ENCODE assay signal across 9 cellular contexts in the genomic region with DNA sequence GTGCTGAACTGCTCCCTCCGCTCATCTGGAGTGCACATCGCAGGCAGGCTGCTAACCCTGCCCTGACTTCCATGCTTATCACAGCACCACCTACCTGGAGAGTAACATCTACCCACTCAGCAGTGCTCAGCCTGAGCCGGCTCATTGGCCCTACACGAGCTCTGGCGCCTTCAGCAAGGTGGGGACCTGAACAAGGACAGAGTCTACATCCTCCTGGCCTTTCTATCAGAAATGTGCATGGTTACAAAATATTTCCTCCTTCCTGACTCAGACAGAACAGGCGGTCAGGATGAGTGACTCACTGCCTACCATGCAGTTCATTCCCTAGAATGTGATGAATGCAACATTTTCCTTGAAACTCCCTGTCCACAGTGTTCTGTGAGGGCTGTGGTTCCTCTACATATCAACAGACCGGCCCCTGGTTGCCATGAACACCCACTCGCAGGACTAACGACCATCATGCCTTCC. TPM values are rescaled to one million over a fixed set of nuclear protein-coding genes. Genes with fewer than 3 reads are reported as not detected.
DNase-seq lines count a peak whose midpoint lies in the region; ATAC-seq and TF ChIP-seq lines count a peak whose summit lies in the region.
"Had no signal": no experiment of that assay in that cellular context is flagged by ENCODE, and none has a peak within 500 bp of the region (broad histone marks: within the 10 kb centered on the region; RNA-seq: fewer than 3 reads in every experiment).

No MANE protein-coding gene starts in this region.

- H3K27ac Mint-ChIP-seq in stimulated activated naive CD8-positive, alpha-beta T cell treated with anti-CD3 and anti-CD28 coated beads, Interleukin-15, amount 100 ng/mL, for 72 hours, result no peak overlapping the region

- TF ChIP-seq CTCF in breast epithelium (IDR thresholded peaks at IDR 0.05) (no peak), lower lobe of right lung (IDR thresholded peaks at IDR 0.05) (no peak)

- H3K9me3 ChIP-seq in breast epithelium (no peaks in the 10 kb centered on the region), lower lobe of right lung (no peaks in the 10 kb centered on the region)

- no peak overlapping the region for H3K4me3 Mint-ChIP-seq in stimulated activated naive CD8-positive, alpha-beta T cell treated with anti-CD3 and anti-CD28 coated beads, Interleukin-15, amount 100 ng/mL, for 72 hours

- peak overlapping the region; percentile 83 to 91 for H3K27ac ChIP-seq in breast epithelium
- H3K27ac ChIP-seq in lower lobe of right lung, result peak overlapping the region; percentile 74

- no peaks in the 10 kb centered on the region for H3K36me3 ChIP-seq in breast epithelium
- H3K36me3 ChIP-seq in lower lobe of right lung, result peaks cover 17% of the 10 kb centered on the region

- H3K4me3 ChIP-seq in breast epithelium, result peak overlapping the region in 1 of 3 donors; percentile 7
- H3K4me3 ChIP-seq in lower lobe of right lung, result no peak overlapping the region

- H3K4me1 Mint-ChIP-seq in stimulated activated naive CD8-positive, alpha-beta T cell treated with anti-CD3 and anti-CD28 coated beads, Interleukin-15, amount 100 ng/mL, for 72 hours, result peaks cover 20% of the 10 kb centered on the region

- H3K27me3 Mint-ChIP-seq in stimulated activated naive CD8-positive, alpha-beta T cell treated with anti-CD3 and anti-CD28 coated beads, Interleukin-15, amount 100 ng/mL, for 72 hours, result no peaks in the 10 kb centered on the region

- H3K9me3 Mint-ChIP-seq in stimulated activated naive CD8-positive, alpha-beta T cell treated with anti-CD3 and anti-CD28 coated beads, Interleukin-15, amount 100 ng/mL, for 72 hours, result no peaks in the 10 kb centered on the region

- DNase-seq in stimulated activated naive CD8-positive, alpha-beta T cell treated with anti-CD3 and anti-CD28 coated beads, Interleukin-15, Interleukin-2, amounts not matched to agents 100 U/mL and 50 U/mL, for 24 hours, result no peak
- DNase-seq in stimulated activated naive CD8-positive, alpha-beta T cell treated with anti-CD3 and anti-CD28 coated beads, Interleukin-15, amount 100 ng/mL, for 72 hours, result no peak
- peak in 1 of 2 donors; percentile 48 for DNase-seq in breast epithelium (ENCODE audit: low spot score in 2 of 2)
- peak; percentile 68 for DNase-seq in lower lobe of right lung
- no peak for DNase-seq in NCI-H2227 treated with DMSO at 0.1 percent for 48 hours (lab: John Stamatoyannopoulos, UW)
- DNase-seq: stimulated activated CD4-positive, alpha-beta T cell treated with anti-CD3 and anti-CD28 coated beads, Interleukin-2, amount 100 ng/mL, for 48 hours had no signal

- H3K4me1 ChIP-seq in breast epithelium (peaks cover 7 to 22% of the 10 kb centered on the region in 2 donors), lower lobe of right lung (peaks cover 53% of the 10 kb centered on the region)

- ATAC-seq in stimulated activated naive CD8-positive, alpha-beta T cell treated with anti-CD3 and anti-CD28 coated beads, Interleukin-15, Interleukin-2, amounts not matched to agents 100 U/mL and 50 U/mL, for 24 hours, result peak; percentile 67
- ATAC-seq in stimulated activated naive CD8-positive, alpha-beta T cell treated with anti-CD3 and anti-CD28 coated beads, Interleukin-15, amount 100 ng/mL, for 72 hours, result no peak
- ATAC-seq in lower lobe of right lung, result peak; percentile 64 to 84
- no peak for ATAC-seq in HG03095 (IDR thresholded peaks at IDR 0.05; ENCODE audit: unreplicated experiment)
- no peak for ATAC-seq in HG02623 (IDR thresholded peaks at IDR 0.05; ENCODE audit: unreplicated experiment)
- ATAC-seq in GM19463 (IDR thresholded peaks at IDR 0.05; ENCODE audit: unreplicated experiment), result no peak

- no peak for TF ChIP-seq POLR2A in breast epithelium (IDR thresholded peaks at IDR 0.05)

- H3K27me3 ChIP-seq in breast epithelium (no peaks in the 10 kb centered on the region), lower lobe of right lung (ENCODE audit: low read depth) (no peaks in the 10 kb centered on the region)

- intact Hi-C loops in breast epithelium (cut with DNase I; ENCODE audit: low total_unique reads) (no loop called here), lower lobe of right lung (cut with DNase I) (no loop called here)

RNA-seq across cellular contexts. Expression of gene C11orf58, which starts 53.1 kb away (rescaled TPM):
- total RNA-seq in breast epithelium (100 to 1,000 TPM; 183 to 207 (median 197) TPM), lower lobe of right lung (104 TPM)

Comparison
In these comparisons a context has a peak if more than half of its experiments do, and no peak if none do; other contexts are left out.
1. ATAC-seq: peak in stimulated activated naive CD8-positive, alpha-beta T cell treated with anti-CD3 and anti-CD28 coated beads, Interleukin-15, Interleukin-2, amounts not matched to agents 100 U/mL and 50 U/mL, for 24 hours (single experiment) and lower lobe of right lung (2 of 2); none in stimulated activated naive CD8-positive, alpha-beta T cell treated with anti-CD3 and anti-CD28 coated beads, Interleukin-15, amount 100 ng/mL, for 72 hours (single experiment), HG03095 (single experiment), HG02623 (single experiment) and GM19463 (single experiment).